18 cellular contexts compared by ENCODE assay signal in the genomic region with DNA sequence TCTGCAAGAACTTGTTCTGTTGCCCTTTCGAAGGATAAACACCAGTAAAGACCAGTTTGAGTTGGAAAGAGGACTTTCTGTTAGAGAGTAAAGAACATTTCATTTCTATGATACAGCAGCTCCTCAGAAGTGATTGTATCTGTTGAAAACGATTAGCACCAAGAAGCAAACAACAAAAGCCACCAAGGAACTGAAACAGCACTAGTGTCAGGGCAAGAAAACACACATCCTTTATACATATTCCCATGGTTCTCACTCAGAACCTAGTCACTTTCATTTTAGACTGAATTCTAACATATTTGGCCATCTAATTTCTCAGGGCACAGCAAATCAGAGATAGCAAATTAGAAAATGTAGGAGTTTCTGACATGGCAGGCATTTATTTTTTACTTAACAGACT.
A peak's percentile ranks its signal among the peaks of the same experiment; 100 is the strongest.
DNase-seq lines count a peak whose midpoint lies in the region; ATAC-seq, FAIRE-seq and TF ChIP-seq lines count a peak whose summit lies in the region.
"Had no signal": no experiment of that assay in that cellular context is flagged by ENCODE, and none has a peak within 500 bp of the region (broad histone marks: within the 10 kb centered on the region; RNA-seq: fewer than 3 reads in every experiment).

No MANE protein-coding gene starts in this region.

- H3K4me1 ChIP-seq in K562 (replicated peaks in 1 of 2; ENCODE audit: control insufficient read depth in 2 of 2, insufficient read depth in 2 of 2, low read length in 2 of 2) = no peaks in the 10 kb centered on the region
- H3K4me1 ChIP-seq: neural progenitor cell, spleen, vagina had no signal

- intact Hi-C loops in K562 (cut with micrococcal nuclease) = loop anchor here (10.0 kb wide), 1 partner anchor 528 kb away; no protein-coding TSS in a partner anchor

- TF ChIP-seq CTCF in K562 (IDR thresholded peaks at IDR 0.05 in 2 of 3, conservative IDR thresholded peaks at IDR 0.05 in 1 of 3; ENCODE audit: insufficient read depth in 2 of 3, low read depth in 1 of 3, low read length in 3 of 3) (no peak), RWPE1 (conservative IDR thresholded peaks at IDR 0.05; ENCODE audit: low read depth) (no peak)

- FAIRE-seq in GM18507 (lab: Jason Lieb, UNC) = peak; percentile 86
- FAIRE-seq in K562 (lab: Jason Lieb, UNC) = no peak

- H3K9ac ChIP-seq in K562 (ENCODE audit: insufficient read depth in 1 of 2, low read depth in 2 of 2, low read length in 2 of 2) = no peak overlapping the region
- H3K9ac ChIP-seq: neural progenitor cell had no signal

- in situ Hi-C loops in K562 (cut with MboI) (no loop called here), ACHN (cut with HindIII; ENCODE audit: low pct_ligation_motif_present, low pct_unique_long_range_greater_than_20kb, low sequenced_read_pairs) (no loop called here)

- H4K20me1 ChIP-seq in K562 (replicated peaks; ENCODE audit: control insufficient read depth, insufficient read depth, low read length) = 0 out of 2 replicates have a peak, but pooled peaks cover 4% of the 10 kb centered on the region

- TSS peak; percentile 15 for BruUV-seq in K562 (replicated peaks; lab: Mats Ljungman, UMichigan)

- POLR2A ChIA-PET in K562 (lab: Yijun Ruan, JAX) = no interaction called here
- POLR2A ChIA-PET in RWPE1 (lab: Yijun Ruan, JAX; ENCODE audit: low non-redundant PET) = no interaction called here

- peaks cover 15% of the 10 kb centered on the region; the same call in 2 of the 3 replicates for H3K79me2 ChIP-seq in K562 (ENCODE audit: control insufficient read depth, insufficient read depth, low read length)

- CTCF ChIA-PET in K562 (lab: Yijun Ruan, JAX; ENCODE audit: low intra/inter-chr PET ratio) (no interaction called here), RWPE1 (lab: Yijun Ruan, JAX) (no interaction called here)

- no peak for TF ChIP-seq RAD21 in K562 (CRISPR knock-in tag; conservative IDR thresholded peaks at IDR 0.05 in 1 of 2, IDR thresholded peaks at IDR 0.05 in 1 of 2)

- 65% methylated on average over 2 of the region's 2 CpGs for WGBS in K562 (ENCODE audit: insufficient coverage, low coverage, missing lambda C conversion rate)

- H3K9me1 ChIP-seq in K562 (ENCODE audit: control insufficient read depth, insufficient read depth, low read length) = no peaks in the 10 kb centered on the region

- H3K36me3 ChIP-seq in K562 (ENCODE audit: control insufficient read depth, insufficient read depth, low read length) = peaks cover 47% of the 10 kb centered on the region
- H3K36me3 ChIP-seq: vagina had no signal

- TF ChIP-seq POLR2A in K562 (conservative IDR thresholded peaks at IDR 0.05) = no peak

- no peak overlapping the region for H3K4me2 ChIP-seq in K562 (ENCODE audit: insufficient read depth, low read length)
- H3K4me2 ChIP-seq: neural progenitor cell had no signal

- no peak overlapping the region for H3K27ac ChIP-seq in K562 (ENCODE audit: extremely low read depth, low read depth, low read length)
- no peak overlapping the region for H3K27ac ChIP-seq in RWPE1
- H3K27ac ChIP-seq: neural progenitor cell, spleen, vagina had no signal

- H2AFZ ChIP-seq in K562 (ENCODE audit: low read depth, low read length) = no peak overlapping the region
- H2AFZ ChIP-seq: neural progenitor cell had no signal

- H3K9me3 ChIP-seq in K562 (replicated peaks; ENCODE audit: control insufficient read depth, insufficient read depth, low read depth, low read length) = no peaks in the 10 kb centered on the region
- H3K9me3 ChIP-seq: spleen, vagina had no signal

- TF ChIP-seq EP300 in K562 (IDR thresholded peaks at IDR 0.05; ENCODE audit: low read length) = no peak

- ATAC-seq in GM19438 (IDR thresholded peaks at IDR 0.05; ENCODE audit: low read depth, unreplicated experiment) (peak; percentile 47), HG02981 (IDR thresholded peaks at IDR 0.05; ENCODE audit: unreplicated experiment) (peak; percentile 49), K562 (no peak)
- ATAC-seq: left colon had no signal

- H3K4me3 ChIP-seq in K562 = no peak overlapping the region
- H3K4me3 ChIP-seq: neural progenitor cell, spleen, vagina had no signal

- no peak for DNase-seq in GM18507 (ENCODE audit: extremely low spot score, insufficient read length, low read depth)
- DNase-seq in K562 (ENCODE audit: extremely low read depth in 1 of 4, low spot score in 3 of 4) = no peak
- DNase-seq in RWPE1 (ENCODE audit: low spot score) = no peak
- no peak for DNase-seq in ACHN
- no peak for DNase-seq in NCI-H2171 (lab: John Stamatoyannopoulos, UW)
- no peak for DNase-seq in iPS-NIHi11 (ENCODE audit: low spot score)
- DNase-seq: activated CD4-positive, alpha-beta T cell treated with anti-CD3 and anti-CD28 coated beads for 1 hour; activated gamma-delta T cell treated with Interleukin-2 at 50 U/mL for 16 hours; H7; left colon; NCI-H1092 treated with DMSO at 0.1 percent for 48 hours; NCI-H510A treated with DMSO at 0.1 percent for 48 hours; SIG-M5; spleen had no signal

- no peaks in the 10 kb centered on the region for H3K27me3 ChIP-seq in K562 (ENCODE audit: control insufficient read depth in 2 of 2, insufficient read depth in 2 of 2, low read length in 2 of 2)
- H3K27me3 ChIP-seq: neural progenitor cell, spleen, vagina had no signal

TF ChIP-seq in K562, 482 proteins besides CTCF, POLR2A, EP300 and RAD21 (continues in another document):
- no peak for TF ChIP-seq KLF10 (CRISPR knock-in tag; IDR thresholded peaks at IDR 0.05)
- TF ChIP-seq, protein P1, sequence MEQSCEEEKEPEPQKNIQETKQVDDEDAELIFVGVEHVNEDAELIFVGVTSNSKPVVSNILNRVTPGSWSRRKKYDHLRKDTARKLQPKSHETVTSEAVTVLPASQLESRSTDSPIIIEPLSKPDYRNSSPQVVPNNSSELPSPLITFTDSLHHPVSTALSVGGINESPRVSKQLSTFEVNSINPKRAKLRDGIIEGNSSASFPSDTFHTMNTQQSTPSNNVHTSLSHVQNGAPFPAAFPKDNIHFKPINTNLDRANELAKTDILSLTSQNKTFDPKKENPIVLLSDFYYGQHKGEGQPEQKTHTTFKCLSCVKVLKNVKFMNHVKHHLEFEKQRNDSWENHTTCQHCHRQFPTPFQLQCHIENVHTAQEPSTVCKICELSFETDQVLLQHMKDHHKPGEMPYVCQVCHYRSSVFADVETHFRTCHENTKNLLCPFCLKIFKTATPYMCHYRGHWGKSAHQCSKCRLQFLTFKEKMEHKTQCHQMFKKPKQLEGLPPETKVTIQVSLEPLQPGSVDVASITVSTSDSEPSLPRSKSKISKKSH (CRISPR knock-in tag; IDR thresholded peaks at IDR 0.05) = no peak
- TF ChIP-seq, protein P2, sequence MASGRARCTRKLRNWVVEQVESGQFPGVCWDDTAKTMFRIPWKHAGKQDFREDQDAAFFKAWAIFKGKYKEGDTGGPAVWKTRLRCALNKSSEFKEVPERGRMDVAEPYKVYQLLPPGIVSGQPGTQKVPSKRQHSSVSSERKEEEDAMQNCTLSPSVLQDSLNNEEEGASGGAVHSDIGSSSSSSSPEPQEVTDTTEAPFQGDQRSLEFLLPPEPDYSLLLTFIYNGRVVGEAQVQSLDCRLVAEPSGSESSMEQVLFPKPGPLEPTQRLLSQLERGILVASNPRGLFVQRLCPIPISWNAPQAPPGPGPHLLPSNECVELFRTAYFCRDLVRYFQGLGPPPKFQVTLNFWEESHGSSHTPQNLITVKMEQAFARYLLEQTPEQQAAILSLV (tag; IDR thresholded peaks at IDR 0.05) = no peak
- no peak for TF ChIP-seq RBM22 (IDR thresholded peaks at IDR 0.05; ENCODE audit: low read depth, low read length, poor library complexity, severe bottlenecking)
- TF ChIP-seq, protein P3, sequence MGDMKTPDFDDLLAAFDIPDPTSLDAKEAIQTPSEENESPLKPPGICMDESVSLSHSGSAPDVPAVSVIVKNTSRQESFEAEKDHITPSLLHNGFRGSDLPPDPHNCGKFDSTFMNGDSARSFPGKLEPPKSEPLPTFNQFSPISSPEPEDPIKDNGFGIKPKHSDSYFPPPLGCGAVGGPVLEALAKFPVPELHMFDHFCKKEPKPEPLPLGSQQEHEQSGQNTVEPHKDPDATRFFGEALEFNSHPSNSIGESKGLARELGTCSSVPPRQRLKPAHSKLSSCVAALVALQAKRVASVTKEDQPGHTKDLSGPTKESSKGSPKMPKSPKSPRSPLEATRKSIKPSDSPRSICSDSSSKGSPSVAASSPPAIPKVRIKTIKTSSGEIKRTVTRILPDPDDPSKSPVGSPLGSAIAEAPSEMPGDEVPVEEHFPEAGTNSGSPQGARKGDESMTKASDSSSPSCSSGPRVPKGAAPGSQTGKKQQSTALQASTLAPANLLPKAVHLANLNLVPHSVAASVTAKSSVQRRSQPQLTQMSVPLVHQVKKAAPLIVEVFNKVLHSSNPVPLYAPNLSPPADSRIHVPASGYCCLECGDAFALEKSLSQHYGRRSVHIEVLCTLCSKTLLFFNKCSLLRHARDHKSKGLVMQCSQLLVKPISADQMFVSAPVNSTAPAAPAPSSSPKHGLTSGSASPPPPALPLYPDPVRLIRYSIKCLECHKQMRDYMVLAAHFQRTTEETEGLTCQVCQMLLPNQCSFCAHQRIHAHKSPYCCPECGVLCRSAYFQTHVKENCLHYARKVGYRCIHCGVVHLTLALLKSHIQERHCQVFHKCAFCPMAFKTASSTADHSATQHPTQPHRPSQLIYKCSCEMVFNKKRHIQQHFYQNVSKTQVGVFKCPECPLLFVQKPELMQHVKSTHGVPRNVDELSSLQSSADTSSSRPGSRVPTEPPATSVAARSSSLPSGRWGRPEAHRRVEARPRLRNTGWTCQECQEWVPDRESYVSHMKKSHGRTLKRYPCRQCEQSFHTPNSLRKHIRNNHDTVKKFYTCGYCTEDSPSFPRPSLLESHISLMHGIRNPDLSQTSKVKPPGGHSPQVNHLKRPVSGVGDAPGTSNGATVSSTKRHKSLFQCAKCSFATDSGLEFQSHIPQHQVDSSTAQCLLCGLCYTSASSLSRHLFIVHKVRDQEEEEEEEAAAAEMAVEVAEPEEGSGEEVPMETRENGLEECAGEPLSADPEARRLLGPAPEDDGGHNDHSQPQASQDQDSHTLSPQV (IDR thresholded peaks at IDR 0.05) = no peak
- TF ChIP-seq RB1 (IDR thresholded peaks at IDR 0.05; ENCODE audit: low read depth) = no peak
- TF ChIP-seq, protein P4, sequence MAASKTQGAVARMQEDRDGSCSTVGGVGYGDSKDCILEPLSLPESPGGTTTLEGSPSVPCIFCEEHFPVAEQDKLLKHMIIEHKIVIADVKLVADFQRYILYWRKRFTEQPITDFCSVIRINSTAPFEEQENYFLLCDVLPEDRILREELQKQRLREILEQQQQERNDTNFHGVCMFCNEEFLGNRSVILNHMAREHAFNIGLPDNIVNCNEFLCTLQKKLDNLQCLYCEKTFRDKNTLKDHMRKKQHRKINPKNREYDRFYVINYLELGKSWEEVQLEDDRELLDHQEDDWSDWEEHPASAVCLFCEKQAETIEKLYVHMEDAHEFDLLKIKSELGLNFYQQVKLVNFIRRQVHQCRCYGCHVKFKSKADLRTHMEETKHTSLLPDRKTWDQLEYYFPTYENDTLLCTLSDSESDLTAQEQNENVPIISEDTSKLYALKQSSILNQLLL (CRISPR knock-in tag; IDR thresholded peaks at IDR 0.05; ENCODE audit: borderline replicate concordance) = no peak
- no peak for TF ChIP-seq NCOA1 (IDR thresholded peaks at IDR 0.05; ENCODE audit: low read depth)
- no peak for TF ChIP-seq NFYB (IDR thresholded peaks at IDR 0.05; ENCODE audit: extremely low read depth, insufficient read length)
- no peak for TF ChIP-seq HEY1 (CRISPR knock-in tag; IDR thresholded peaks at IDR 0.05; ENCODE audit: borderline replicate concordance)
- TF ChIP-seq ZNF384 (IDR thresholded peaks at IDR 0.05; ENCODE audit: low read depth, low read length) = no peak
